ENCODE assay signal across 21 cellular contexts in genomic region chr21:39681845-39682244, GRCh38.
DNase-seq lines count a peak whose midpoint lies in the region; ATAC-seq and TF ChIP-seq lines count a peak whose summit lies in the region.
"Had no signal": no experiment of that assay in that cellular context is flagged by ENCODE, and none has a peak within 500 bp of the region (broad histone marks: within the 10 kb centered on the region; RNA-seq: fewer than 3 reads in every experiment).

No MANE protein-coding gene starts in this region.

- 67 to 81% (median 73%) methylated on average over 2 of the region's 2 CpGs for WGBS in psoas muscle, 3 donors

- no peak for ATAC-seq in psoas muscle
- ATAC-seq: activated naive CD8-positive, alpha-beta T cell treated with anti-CD3 and anti-CD28 coated beads, Interleukin-2, amount 50 U/mL, for 24 hours; activated T-cell treated with anti-CD3 and anti-CD28 coated beads, Interleukin-2, amount 50 U/mL, for 72 hours; lower lobe of right lung; right lobe of liver had no signal

- no peaks in the 10 kb centered on the region for H3K4me1 ChIP-seq in psoas muscle
- H3K4me1 ChIP-seq: lower lobe of right lung, right lobe of liver had no signal

- H3K9me3 ChIP-seq in psoas muscle: no peaks in the 10 kb centered on the region
- H3K9me3 ChIP-seq: esophagus muscularis mucosa, lower lobe of right lung, right lobe of liver, thyroid gland had no signal

- no peaks in the 10 kb centered on the region for H3K36me3 ChIP-seq in psoas muscle (ENCODE audit: insufficient read depth in 1 of 2, low read depth in 1 of 2)
- H3K36me3 ChIP-seq: esophagus muscularis mucosa, lower lobe of right lung, right lobe of liver, thyroid gland had no signal

- H3K27ac ChIP-seq in psoas muscle: no peak overlapping the region
- H3K27ac ChIP-seq: coronary artery, esophagus muscularis mucosa, lower lobe of right lung, right lobe of liver, thyroid gland had no signal

- no peaks in the 10 kb centered on the region for H3K36me3 Mint-ChIP-seq in chondrocyte (ENCODE audit: low read depth)
- peaks cover 5% of the 10 kb centered on the region for H3K36me3 Mint-ChIP-seq in type B pancreatic cell
- H3K36me3 Mint-ChIP-seq: activated CD4-positive, alpha-beta memory T cell treated with anti-CD3 and anti-CD28 coated beads for 36 hours; CD4-positive, alpha-beta memory T cell had no signal

- DNase-seq in SIG-M5 treated with dmso at 0.1 percent for 504 hours (lab: John Stamatoyannopoulos, UW; ENCODE audit: unreplicated experiment) (peak; percentile 40), SIG-M5 (lab: John Stamatoyannopoulos, UW) (no peak), chondrocyte (ENCODE audit: low spot score) (no peak), iris pigment epithelial cell (ENCODE audit: low read depth) (peak; percentile 98), type B pancreatic cell (ENCODE audit: extremely low spot score, unreplicated experiment) (no peak), GM13976 (ENCODE audit: low spot score) (no peak), midbrain (lab: John Stamatoyannopoulos, UW) (no peak), psoas muscle (no peak)
- DNase-seq: 8988T; activated CD4-positive, alpha-beta memory T cell treated with anti-CD3 and anti-CD28 coated beads for 36 hours; activated naive CD8-positive, alpha-beta T cell treated with anti-CD3 and anti-CD28 coated beads, Interleukin-2, amount 50 U/mL, for 24 hours; activated T-cell treated with anti-CD3 and anti-CD28 coated beads, Interleukin-2, amount 50 U/mL, for 72 hours; CD4-positive, alpha-beta memory T cell; DND-41; lower lobe of right lung; NCI-H1048; right lobe of liver; stimulated activated CD4-positive, alpha-beta T cell treated with anti-CD3 and anti-CD28 coated beads, Interleukin-2, amount 100 ng/mL, for 48 hours; thyroid gland had no signal

- H3K4me3 Mint-ChIP-seq in chondrocyte (ENCODE audit: unreplicated experiment) (no peak overlapping the region), type B pancreatic cell (no peak overlapping the region)
- H3K4me3 Mint-ChIP-seq: activated CD4-positive, alpha-beta memory T cell treated with anti-CD3 and anti-CD28 coated beads for 36 hours; activated naive CD8-positive, alpha-beta T cell treated with anti-CD3 and anti-CD28 coated beads, Interleukin-2, amount 50 U/mL, for 24 hours; activated T-cell treated with anti-CD3 and anti-CD28 coated beads, Interleukin-2, amount 50 U/mL, for 72 hours; CD4-positive, alpha-beta memory T cell had no signal

- intact Hi-C loops in psoas muscle (cut with DNase I): loop anchor here in 1 of 2 donors (2.0 kb wide), 1 partner anchor 63 kb away; no protein-coding TSS in a partner anchor

- in situ Hi-C loops in GM13976 (cut with MboI; ENCODE audit: low sequenced_read_pairs, unreplicated experiment): loop anchor here (10.0 kb wide), 1 partner anchor 63 kb away; the partner anchor contains the start of gene IGSF5

- no peak overlapping the region for H3K4me3 ChIP-seq in psoas muscle
- H3K4me3 ChIP-seq: coronary artery, esophagus muscularis mucosa, lower lobe of right lung, right lobe of liver, thyroid gland had no signal

- H3K27me3 Mint-ChIP-seq in chondrocyte (ENCODE audit: low read depth): peaks cover 2% of the 10 kb centered on the region
- no peaks in the 10 kb centered on the region for H3K27me3 Mint-ChIP-seq in type B pancreatic cell
- H3K27me3 Mint-ChIP-seq: activated CD4-positive, alpha-beta memory T cell treated with anti-CD3 and anti-CD28 coated beads for 36 hours; activated naive CD8-positive, alpha-beta T cell treated with anti-CD3 and anti-CD28 coated beads, Interleukin-2, amount 50 U/mL, for 24 hours had no signal

- TF ChIP-seq CTCF in chondrocyte (IDR thresholded peaks at IDR 0.05): no peak
- no peak for TF ChIP-seq CTCF in type B pancreatic cell (conservative IDR thresholded peaks at IDR 0.05)
- TF ChIP-seq CTCF in GM13976 (IDR thresholded peaks at IDR 0.05; ENCODE audit: borderline replicate concordance, control extremely low read depth, extremely low read depth, insufficient read depth, missing control alignments): no peak
- TF ChIP-seq CTCF in psoas muscle (IDR thresholded peaks at IDR 0.05): no peak

- H3K4me1 Mint-ChIP-seq in chondrocyte (ENCODE audit: low read depth) (peaks cover 6% of the 10 kb centered on the region), type B pancreatic cell (ENCODE audit: unreplicated experiment) (no peaks in the 10 kb centered on the region)
- H3K4me1 Mint-ChIP-seq: activated naive CD8-positive, alpha-beta T cell treated with anti-CD3 and anti-CD28 coated beads, Interleukin-2, amount 50 U/mL, for 24 hours; CD4-positive, alpha-beta memory T cell had no signal

- H3K27ac Mint-ChIP-seq in chondrocyte (ENCODE audit: unreplicated experiment): peak overlapping the region; percentile 14
- H3K27ac Mint-ChIP-seq in type B pancreatic cell: peak overlapping the region; percentile 39
- H3K27ac Mint-ChIP-seq: activated CD4-positive, alpha-beta memory T cell treated with anti-CD3 and anti-CD28 coated beads for 36 hours; activated naive CD8-positive, alpha-beta T cell treated with anti-CD3 and anti-CD28 coated beads, Interleukin-2, amount 50 U/mL, for 24 hours; activated T-cell treated with anti-CD3 and anti-CD28 coated beads, Interleukin-2, amount 50 U/mL, for 72 hours; CD4-positive, alpha-beta memory T cell had no signal

- H3K9me3 Mint-ChIP-seq in chondrocyte (ENCODE audit: low read depth) (peaks cover 5% of the 10 kb centered on the region), type B pancreatic cell (peaks cover 5% of the 10 kb centered on the region)
- H3K9me3 Mint-ChIP-seq: activated naive CD8-positive, alpha-beta T cell treated with anti-CD3 and anti-CD28 coated beads, Interleukin-2, amount 50 U/mL, for 24 hours had no signal

- no peaks in the 10 kb centered on the region for H3K27me3 ChIP-seq in psoas muscle (ENCODE audit: insufficient read depth in 3 of 3, low read length in 2 of 3)
- H3K27me3 ChIP-seq: esophagus muscularis mucosa, thyroid gland had no signal

Comparison
In these comparisons a context has a peak if more than half of its experiments do, and no peak if none do; other contexts are left out.
1. DNase-seq: peak in SIG-M5 treated with dmso at 0.1 percent for 504 hours (single experiment) and iris pigment epithelial cell (single experiment); none in SIG-M5 (single experiment), chondrocyte (single experiment), type B pancreatic cell (single experiment), GM13976 (single experiment), midbrain (single experiment) and psoas muscle (0 of 2).